ENCODE assay signal across 2 cellular contexts in genomic region chr15:40303576-40303975, GRCh38.
TF ChIP-seq lines count a peak whose summit lies in the region.

No MANE protein-coding gene starts in this region.

TF ChIP-seq in HEK293, 187 proteins besides CTCF, POLR2A, EP300 and RAD21:
- 0 out of 2 replicates have a peak, but pooled peaks have one; percentile 9 for TF ChIP-seq SCRT2 (tag by site-specific recombination; IDR thresholded peaks at IDR 0.05)
- no peak for TF ChIP-seq ZNF132 (tag by site-specific recombination; IDR thresholded peaks at IDR 0.05; ENCODE audit: borderline replicate concordance)
- TF ChIP-seq MEIS1 (CRISPR knock-in tag; IDR thresholded peaks at IDR 0.05; ENCODE audit: borderline replicate concordance) = no peak

TF ChIP-seq in HEK293T, 16 proteins besides CTCF, POLR2A, EP300 and RAD21:
- TF ChIP-seq BHLHE40 (IDR thresholded peaks at IDR 0.05; ENCODE audit: borderline replicate concordance) = no peak
- TF ChIP-seq LEF1 (IDR thresholded peaks at IDR 0.05; ENCODE audit: borderline replicate concordance) = no peak
- TF ChIP-seq FOXK2 (IDR thresholded peaks at IDR 0.05) = no peak
- TF ChIP-seq SP1 (IDR thresholded peaks at IDR 0.05) = no peak
- no peak for TF ChIP-seq SUZ12 (IDR thresholded peaks at IDR 0.05)
TF ChIP-seq in HEK293T: peak in this region for 0.
